Comparison of ENCODE assay signal across 20 cellular contexts in the genomic region with DNA sequence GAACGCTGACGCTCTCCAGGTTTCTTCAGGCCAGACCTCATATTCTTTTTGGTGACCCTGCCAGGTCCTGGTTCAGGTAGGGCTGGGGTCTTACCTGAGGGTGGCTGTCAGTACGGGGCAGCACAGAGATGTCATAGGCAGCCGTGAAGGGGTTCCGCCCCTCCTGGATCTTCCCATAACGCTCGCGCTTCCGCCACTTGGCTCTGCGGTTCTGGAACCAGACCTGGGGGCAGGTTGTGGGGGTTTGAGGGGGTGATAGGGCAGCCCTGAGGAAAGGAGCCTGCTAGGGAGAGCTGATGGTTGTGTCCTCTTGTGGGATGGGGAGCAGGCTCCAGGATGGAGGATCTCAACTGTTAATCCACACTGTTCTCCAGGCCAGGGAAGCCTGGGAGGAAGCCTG. TPM values are rescaled to one million over a fixed set of nuclear protein-coding genes. Genes with fewer than 3 reads are reported as not detected.
"Had no signal": no experiment of that assay in that cellular context is flagged by ENCODE, and none has a peak within 500 bp of the region (broad histone marks: within the 10 kb centered on the region; RNA-seq: fewer than 3 reads in every experiment).

No MANE protein-coding gene starts in this region.

- H3K4me1 ChIP-seq: SJSA1 had no signal

- H3K4me3 ChIP-seq: MG63, SJSA1 had no signal

- DNase-seq: KBM-7, MG63, NCI-H1092 treated with DMSO at 0.1 percent for 48 hours, NCI-H1436, NCI-H187, NCI-H2029, NCI-H2081 treated with DMSO at 0.1 percent for 48 hours, NCI-H2171, NCI-H226, NCI-H446, NCI-H510A, NCI-H524 treated with DMSO at 0.1 percent for 48 hours, NCI-H69, NCI-H774, Right ventricle myocardium superior, RPMI8226, SIG-M5, SK-N-SH had no signal

- H3K27me3 ChIP-seq: MG63, SJSA1 had no signal

- H3K9me3 ChIP-seq: MG63, SJSA1, SK-N-SH had no signal

- H3K9me2 ChIP-seq: SK-N-SH had no signal

- H3K4me2 ChIP-seq: SK-N-SH had no signal

- H3K9ac ChIP-seq: SK-N-SH had no signal

- H3K27ac ChIP-seq: SJSA1 had no signal

RNA-seq across cellular contexts. Expression of gene ALX3, which starts 9.1 kb away (rescaled TPM):
- total RNA-seq: HT-29, Right ventricle myocardium superior, SJSA1 had no signal
- polyA plus RNA-seq: SK-N-SH had no signal

RNA-seq across cellular contexts. Expression of gene UBL4B, which starts 50.9 kb away (rescaled TPM):
- total RNA-seq: HT-29, Right ventricle myocardium superior, SJSA1 had no signal
- polyA plus RNA-seq: SK-N-SH had no signal
